Comparison of ENCODE assay signal across 24 cellular contexts in genomic region chr5:73808916-73809315, GRCh38.
DNase-seq lines count a peak whose midpoint lies in the region; FAIRE-seq and TF ChIP-seq lines count a peak whose summit lies in the region.
"Had no signal": no experiment of that assay in that cellular context is flagged by ENCODE, and none has a peak within 500 bp of the region (broad histone marks: within the 10 kb centered on the region; RNA-seq: fewer than 3 reads in every experiment).

No MANE protein-coding gene starts in this region.

- H2BK12ac ChIP-seq in H9 (ENCODE audit: insufficient read length, low read depth, low read length): no peak overlapping the region

- no peak overlapping the region for H3K23ac ChIP-seq in H9 (ENCODE audit: insufficient read length, low read depth, low read length)

- H3K56ac ChIP-seq in H9 (ENCODE audit: insufficient read length, low read depth, low read length): no peak overlapping the region

- no peak overlapping the region for H3K14ac ChIP-seq in H9 (ENCODE audit: insufficient read depth, low read length)

- H3K36me3 ChIP-seq in HEK293 (ENCODE audit: control insufficient read depth in 2 of 2, insufficient read depth in 1 of 2, low read length in 2 of 2) (no peaks in the 10 kb centered on the region), keratinocyte (ENCODE audit: control insufficient read depth in 2 of 2, extremely low read depth in 1 of 2, insufficient read depth in 2 of 2, low read length in 2 of 2) (peaks cover 5 to 7% of the 10 kb centered on the region in 2 experiments)
- H3K36me3 ChIP-seq: BLaER1 had no signal

- H3K9me1 ChIP-seq in keratinocyte (ENCODE audit: control insufficient read depth, extremely low read depth, insufficient read depth, low read length): peaks cover 3% of the 10 kb centered on the region

- no peak overlapping the region for H2AFZ ChIP-seq in keratinocyte (ENCODE audit: control insufficient read depth, low read length)
- H2AFZ ChIP-seq in H9 (ENCODE audit: low read length): no peak overlapping the region
- H2AFZ ChIP-seq: GM23248 had no signal

- H3K4me3 ChIP-seq in HEK293 (ENCODE audit: low read depth, low read length) (no peak overlapping the region), keratinocyte (ENCODE audit: control insufficient read depth in 2 of 3, extremely low read depth in 1 of 3, insufficient read depth in 2 of 3, low read depth in 1 of 3, low read length in 3 of 3) (no peak overlapping the region)
- H3K4me3 ChIP-seq: BLaER1, GM23248 had no signal

- H3K27ac Mint-ChIP-seq in H9: no peak overlapping the region
- H3K27ac Mint-ChIP-seq: B cell; CD4-positive, CD25-positive, alpha-beta regulatory T cell; CD8-positive, alpha-beta T cell; HFFc6 had no signal

- no peak overlapping the region for H3T11ph ChIP-seq in H9 (ENCODE audit: low read length)

- no peak overlapping the region for H3K4me3 Mint-ChIP-seq in H9
- H3K4me3 Mint-ChIP-seq: B cell; CD4-positive, CD25-positive, alpha-beta regulatory T cell; CD8-positive, alpha-beta T cell; HFFc6 had no signal

- H2BK15ac ChIP-seq in H9 (ENCODE audit: low read depth, low read length): no peak overlapping the region

- FAIRE-seq in keratinocyte (lab: Jason Lieb, UNC): peak; percentile 20
- FAIRE-seq in urothelium cell line (lab: Jason Lieb, UNC): no peak
- FAIRE-seq: A204.1, D721Med, G401.6, GM12892, GM19239, H1 had no signal

- CTCF ChIA-PET in HEK293 (lab: Yijun Ruan, JAX): interaction anchor here (0.6 to 1.8 kb wide), 3 partner anchors 11 to 216 kb away, joined by 3 to 6 read pairs (median 3); no protein-coding TSS in a partner anchor

- TF ChIP-seq CTCF in HEK293 (tag by site-specific recombination; IDR thresholded peaks at IDR 0.05) (no peak), keratinocyte (optimal IDR thresholded peaks at IDR 0.05 in 1 of 3, IDR thresholded peaks at IDR 0.05 in 1 of 3, conservative IDR thresholded peaks at IDR 0.05 in 1 of 3; ENCODE audit: extremely low read depth in 1 of 3, insufficient read depth in 2 of 3, low read length in 3 of 3) (no peak), H9 (conservative IDR thresholded peaks at IDR 0.05) (no peak)

- H3K4me1 ChIP-seq in HEK293 (ENCODE audit: control insufficient read depth, insufficient read depth, low read length): no peaks in the 10 kb centered on the region
- peaks cover 23% of the 10 kb centered on the region for H3K4me1 ChIP-seq in keratinocyte (ENCODE audit: control insufficient read depth, extremely low read depth, insufficient read depth, low read length)
- H3K4me1 ChIP-seq in H9 (ENCODE audit: insufficient read depth, low read length): peaks cover 3% of the 10 kb centered on the region; the same call in 1 of the 2 replicates
- H3K4me1 ChIP-seq: BLaER1 had no signal

- H4K5ac ChIP-seq in H9 (ENCODE audit: insufficient read length, low read depth, low read length): no peak overlapping the region

- H3K9me3 ChIP-seq in HEK293 (ENCODE audit: control insufficient read depth, insufficient read depth, low read depth, low read length): no peaks in the 10 kb centered on the region
- no peaks in the 10 kb centered on the region for H3K9me3 ChIP-seq in keratinocyte (ENCODE audit: control insufficient read depth, low read depth, low read length)
- no peaks in the 10 kb centered on the region for H3K9me3 ChIP-seq in H9 (ENCODE audit: control insufficient read depth, low read depth, low read length)
- H3K9me3 ChIP-seq: BLaER1, Caco-2 had no signal

- H3K4ac ChIP-seq in H9 (ENCODE audit: low read depth, low read length): no peak overlapping the region

- no CpG with 5 or more reads among the region's 2 CpGs for whole genome bisulfite sequencing in H9 (ENCODE audit: extremely low coverage, insufficient read length, low lambda C conversion rate)

- no peaks in the 10 kb centered on the region for H3K36me3 Mint-ChIP-seq in H9 (ENCODE audit: insufficient read depth in 1 of 3, low read depth in 3 of 3)
- H3K36me3 Mint-ChIP-seq: CD4-positive, CD25-positive, alpha-beta regulatory T cell; CD8-positive, alpha-beta T cell had no signal

- H3K4me2 ChIP-seq in keratinocyte (ENCODE audit: control insufficient read depth, extremely low read depth, insufficient read depth, low read depth, low read length): no peak overlapping the region
- H3K4me2 ChIP-seq in H9 (ENCODE audit: insufficient read depth, insufficient read length, low read length): no peak overlapping the region
- H3K4me2 ChIP-seq: BLaER1 had no signal

- H3K23me2 ChIP-seq in H9 (ENCODE audit: insufficient read length, low read depth, low read length, poor library complexity, severe bottlenecking): no peaks in the 10 kb centered on the region

- no peak overlapping the region for H4K91ac ChIP-seq in H9 (ENCODE audit: insufficient read length, low read depth, low read length)

- H4K20me1 ChIP-seq in keratinocyte (ENCODE audit: control insufficient read depth, extremely low read depth, insufficient read depth, low read length): no peaks in the 10 kb centered on the region
- H4K20me1 ChIP-seq in H9 (ENCODE audit: control insufficient read depth, insufficient read depth, insufficient read length): peaks cover 2% of the 10 kb centered on the region
- H4K20me1 ChIP-seq: BLaER1 had no signal

- H3K18ac ChIP-seq in H9 (ENCODE audit: insufficient read length, low read depth, low read length): no peak overlapping the region

- H3K4me1 Mint-ChIP-seq in H9: peaks cover 12 to 15% of the 10 kb centered on the region in 2 experiments
- H3K4me1 Mint-ChIP-seq: B cell; CD4-positive, CD25-positive, alpha-beta regulatory T cell had no signal

- H3K27ac ChIP-seq in HEK293 (ENCODE audit: extremely low read depth, low read depth, low read length) (no peak overlapping the region), keratinocyte (ENCODE audit: control insufficient read depth, insufficient read depth, low read length) (no peak overlapping the region), H9 (ENCODE audit: insufficient read length, low read depth, low read length) (no peak overlapping the region)
- H3K27ac ChIP-seq: 22Rv1, BLaER1, C4-2B, GM23248 had no signal

- H3K9ac ChIP-seq in keratinocyte (ENCODE audit: control insufficient read depth, extremely low read depth, insufficient read depth, low read length) (no peak overlapping the region), H9 (ENCODE audit: extremely low read depth, insufficient read length, low read length) (no peak overlapping the region)
- H3K9ac ChIP-seq: BLaER1, GM23248 had no signal

- no peaks in the 10 kb centered on the region for H3K9me3 Mint-ChIP-seq in H9
- H3K9me3 Mint-ChIP-seq: CD4-positive, CD25-positive, alpha-beta regulatory T cell; CD8-positive, alpha-beta T cell; HFFc6 had no signal

- no peak overlapping the region for H2BK5ac ChIP-seq in H9 (ENCODE audit: insufficient read length, low read length)

- no peak overlapping the region for H4K8ac ChIP-seq in H9 (replicated peaks; ENCODE audit: insufficient read length, low read depth, low read length)

- dilution Hi-C loops in keratinocyte (cut with MboI; ENCODE audit: extremely low pct_ligation_motif_present, low sequenced_read_pairs): no loop called here

- H2BK20ac ChIP-seq in H9 (ENCODE audit: low read depth, low read length, poor library complexity, severe bottlenecking): no peak overlapping the region

- no peaks in the 10 kb centered on the region for H3K79me1 ChIP-seq in H9 (ENCODE audit: insufficient read depth, low read depth, low read length, poor library complexity, severe bottlenecking)

- no peaks in the 10 kb centered on the region for H3K79me2 ChIP-seq in keratinocyte (ENCODE audit: control insufficient read depth, insufficient read depth, low read length)
- no peaks in the 10 kb centered on the region for H3K79me2 ChIP-seq in H9 (ENCODE audit: insufficient read depth, low read length)

- H3K27me3 ChIP-seq in keratinocyte (ENCODE audit: control insufficient read depth, extremely low read depth, insufficient read depth, low read length) (no peaks in the 10 kb centered on the region), H9 (ENCODE audit: insufficient read depth, low read length) (no peaks in the 10 kb centered on the region)
- H3K27me3 ChIP-seq: BLaER1 had no signal

- no peaks in the 10 kb centered on the region for H3K27me3 Mint-ChIP-seq in H9 (ENCODE audit: low read depth)

- DNase-seq in keratinocyte (ENCODE audit: low read depth, low spot score) (no peak), renal cortical epithelial cell (ENCODE audit: low read depth) (peak; percentile 78), H9 (no peak), urothelium cell line (ENCODE audit: low spot score) (no peak), D341Med (ENCODE audit: low spot score) (no peak)
- DNase-seq: Caco-2; CD4-positive, CD25-positive, alpha-beta regulatory T cell; CD8-positive, alpha-beta T cell; DMS153; DND-41; GM23248; H7; HFFc6 had no signal

- H2BK120ac ChIP-seq in H9 (ENCODE audit: low read depth, low read length, poor library complexity, severe bottlenecking): no peak overlapping the region

- H2AK5ac ChIP-seq in H9 (ENCODE audit: insufficient read length, low read length): no peak overlapping the region

- POLR2A ChIA-PET in HEK293 (lab: Yijun Ruan, JAX): no interaction called here

TF ChIP-seq in HEK293, 187 proteins besides CTCF, POLR2A, EP300 and RAD21:
- TF ChIP-seq, protein P1, sequence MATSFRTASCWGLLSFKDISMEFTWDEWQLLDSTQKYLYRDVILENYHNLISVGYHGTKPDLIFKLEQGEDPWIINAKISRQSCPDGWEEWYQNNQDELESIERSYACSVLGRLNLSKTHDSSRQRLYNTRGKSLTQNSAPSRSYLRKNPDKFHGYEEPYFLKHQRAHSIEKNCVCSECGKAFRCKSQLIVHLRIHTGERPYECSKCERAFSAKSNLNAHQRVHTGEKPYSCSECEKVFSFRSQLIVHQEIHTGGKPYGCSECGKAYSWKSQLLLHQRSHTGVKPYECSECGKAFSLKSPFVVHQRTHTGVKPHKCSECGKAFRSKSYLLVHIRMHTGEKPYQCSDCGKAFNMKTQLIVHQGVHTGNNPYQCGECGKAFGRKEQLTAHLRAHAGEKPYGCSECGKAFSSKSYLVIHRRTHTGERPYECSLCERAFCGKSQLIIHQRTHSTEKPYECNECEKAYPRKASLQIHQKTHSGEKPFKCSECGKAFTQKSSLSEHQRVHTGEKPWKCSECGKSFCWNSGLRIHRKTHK (tag by site-specific recombination; IDR thresholded peaks at IDR 0.05): no peak
- TF ChIP-seq, protein P2, sequence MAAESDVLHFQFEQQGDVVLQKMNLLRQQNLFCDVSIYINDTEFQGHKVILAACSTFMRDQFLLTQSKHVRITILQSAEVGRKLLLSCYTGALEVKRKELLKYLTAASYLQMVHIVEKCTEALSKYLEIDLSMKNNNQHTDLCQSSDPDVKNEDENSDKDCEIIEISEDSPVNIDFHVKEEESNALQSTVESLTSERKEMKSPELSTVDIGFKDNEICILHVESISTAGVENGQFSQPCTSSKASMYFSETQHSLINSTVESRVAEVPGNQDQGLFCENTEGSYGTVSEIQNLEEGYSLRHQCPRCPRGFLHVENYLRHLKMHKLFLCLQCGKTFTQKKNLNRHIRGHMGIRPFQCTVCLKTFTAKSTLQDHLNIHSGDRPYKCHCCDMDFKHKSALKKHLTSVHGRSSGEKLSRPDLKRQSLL (tag by site-specific recombination; IDR thresholded peaks at IDR 0.05): 0 out of 2 replicates have a peak, but pooled peaks have one; percentile 10
TF ChIP-seq in HEK293: peak in this region for 1.
